In genomic region chr7:79531116-79531515, GRCh38 we compare ENCODE assay signal across 17 cellular contexts.
DNase-seq lines count a peak whose midpoint lies in the region; ATAC-seq and TF ChIP-seq lines count a peak whose summit lies in the region.
"Had no signal": no experiment of that assay in that cellular context is flagged by ENCODE, and none has a peak within 500 bp of the region (broad histone marks: within the 10 kb centered on the region; RNA-seq: fewer than 3 reads in every experiment).

No MANE protein-coding gene starts in this region.

- H3K4me1 ChIP-seq in GM23338 (ENCODE audit: insufficient read depth), result 0 out of 2 replicates have a peak, but pooled peaks cover 3% of the 10 kb centered on the region
- H3K4me1 ChIP-seq: A549 had no signal

- no peak overlapping the region for H3K27ac Mint-ChIP-seq in GM23338
- H3K27ac Mint-ChIP-seq: CD4-positive, alpha-beta memory T cell; IgD-negative memory B cell had no signal

- peaks cover 2% of the 10 kb centered on the region for H3K27me3 Mint-ChIP-seq in GM23338 (ENCODE audit: insufficient read depth, low read depth, poor library complexity)
- H3K27me3 Mint-ChIP-seq: CD4-positive, alpha-beta memory T cell; IgD-negative memory B cell had no signal

- no peaks in the 10 kb centered on the region for H4K20me1 ChIP-seq in GM23338 (replicated peaks; ENCODE audit: insufficient read depth)

- no peaks in the 10 kb centered on the region for H3K9me3 Mint-ChIP-seq in GM23338

- no peak overlapping the region for H3K4me3 ChIP-seq in GM23338
- H3K4me3 ChIP-seq: A549 had no signal

- H3K9me2 ChIP-seq in GM23338 (ENCODE audit: insufficient read depth), result no peaks in the 10 kb centered on the region

- 0 out of 2 replicates have a peak overlapping the region, but pooled peaks have one; percentile 15 for H2AFZ ChIP-seq in GM23338

- no peaks in the 10 kb centered on the region for H3F3A ChIP-seq in GM23338 (replicated peaks; ENCODE audit: low read depth)

- ATAC-seq in GM23338 (no peak), HG03045 (IDR thresholded peaks at IDR 0.05; ENCODE audit: unreplicated experiment) (no peak), GM19397 (IDR thresholded peaks at IDR 0.05; ENCODE audit: unreplicated experiment) (no peak)
- ATAC-seq: A549 had no signal

- H3K36me3 Mint-ChIP-seq in GM23338 (ENCODE audit: low read depth), result no peaks in the 10 kb centered on the region
- H3K36me3 Mint-ChIP-seq: CD4-positive, alpha-beta memory T cell; IgD-negative memory B cell had no signal

- no peaks in the 10 kb centered on the region for H3K27me3 ChIP-seq in GM23338 (ENCODE audit: insufficient read depth)
- H3K27me3 ChIP-seq: BE2C had no signal

- no peak for TF ChIP-seq CTCF in GM23338 (conservative IDR thresholded peaks at IDR 0.05; ENCODE audit: low read depth in 2 of 2)

- H3K27ac ChIP-seq in GM23338 (ENCODE audit: low read depth), result no peak overlapping the region
- H3K27ac ChIP-seq: A549, C4-2B had no signal

- H3K36me3 ChIP-seq in GM23338 (ENCODE audit: insufficient read depth), result no peaks in the 10 kb centered on the region
- H3K36me3 ChIP-seq: BE2C had no signal

- DNase-seq in GM23338 (ENCODE audit: low spot score) (no peak), NCI-H1105 (lab: John Stamatoyannopoulos, UW) (peak; percentile 5), RPMI7951 (ENCODE audit: low read depth) (peak; percentile 22), globus pallidus (ENCODE audit: low spot score) (peak; percentile 7), T-helper 9 cell (no peak), cerebellar cortex (ENCODE audit: low spot score) (no peak)
- DNase-seq: BE2C, COR-L47, DMS53, GF-D8, H7 had no signal

- H3K79me2 ChIP-seq in GM23338 (replicated peaks; ENCODE audit: insufficient read depth), result no peaks in the 10 kb centered on the region

- H3K4me3 Mint-ChIP-seq in GM23338, result no peak overlapping the region
- H3K4me3 Mint-ChIP-seq: CD4-positive, alpha-beta memory T cell; IgD-negative memory B cell had no signal

- H3K4me1 Mint-ChIP-seq in GM23338, result peaks cover 19% of the 10 kb centered on the region
- H3K4me1 Mint-ChIP-seq: CD4-positive, alpha-beta memory T cell had no signal

- H3K4me2 ChIP-seq in GM23338, result no peak overlapping the region
- H3K4me2 ChIP-seq: A549 had no signal

TF ChIP-seq in GM23338, 12 proteins besides CTCF, POLR2A, EP300 and RAD21:
- TF ChIP-seq POLR2AphosphoS5 (IDR thresholded peaks at IDR 0.05; ENCODE audit: low read depth) (no peak), STAT1 (IDR thresholded peaks at IDR 0.05; ENCODE audit: unreplicated experiment) (no peak), NANOG (IDR thresholded peaks at IDR 0.05; ENCODE audit: borderline replicate concordance) (no peak), REST (IDR thresholded peaks at IDR 0.05; ENCODE audit: unreplicated experiment) (no peak), CREB1 (CRISPR knock-in tag; IDR thresholded peaks at IDR 0.05; ENCODE audit: low read depth) (no peak), JUNB (IDR thresholded peaks at IDR 0.05; ENCODE audit: unreplicated experiment) (no peak), EZH2phosphoT487 (IDR thresholded peaks at IDR 0.05; ENCODE audit: unreplicated experiment) (no peak), EZH2 (IDR thresholded peaks at IDR 0.05; ENCODE audit: low read depth, unreplicated experiment) (no peak), ETS1 (IDR thresholded peaks at IDR 0.05) (no peak)

Comparison
In these comparisons a context has a peak if more than half of its experiments do, and no peak if none do; other contexts are left out.
1. DNase-seq: peak in NCI-H1105 (single experiment), RPMI7951 (single experiment) and globus pallidus (single experiment); none in GM23338 (single experiment), T-helper 9 cell (single experiment) and cerebellar cortex (single experiment).